11 cellular contexts compared by ENCODE assay signal in genomic region chr10:37839243-37839642, GRCh38. TPM values are rescaled to one million over a fixed set of nuclear protein-coding genes. Genes with fewer than 3 reads are reported as not detected.
"Had no signal": no experiment of that assay in that cellular context is flagged by ENCODE, and none has a peak within 500 bp of the region (broad histone marks: within the 10 kb centered on the region; RNA-seq: fewer than 3 reads in every experiment).

No MANE protein-coding gene starts in this region.

- H3K9me3 ChIP-seq: HAP-1 had no signal

- H3K4me3 ChIP-seq: GM23248, GM23338, HAP-1 had no signal

- ATAC-seq: GM23338, HCT116 had no signal

- H3K4me2 ChIP-seq: GM23338 had no signal

- H2AFZ ChIP-seq: GM23248, GM23338 had no signal

- DNase-seq: GM23248, GOT3, H7, H9, HCEC 1CT, HFFc6 had no signal

- H3K27ac ChIP-seq: GM23248 had no signal

- H3K9ac ChIP-seq: GM23248 had no signal

- H3K4me1 ChIP-seq: HAP-1 had no signal

- FAIRE-seq: H1, H54 had no signal

RNA-seq across cellular contexts. Expression of gene ZNF248, which starts 18.2 kb away (rescaled TPM):
- total RNA-seq: H7 had no signal
- polyA plus RNA-seq: H1 had no signal
